Comparison of ENCODE assay signal across 28 cellular contexts in the genomic region with DNA sequence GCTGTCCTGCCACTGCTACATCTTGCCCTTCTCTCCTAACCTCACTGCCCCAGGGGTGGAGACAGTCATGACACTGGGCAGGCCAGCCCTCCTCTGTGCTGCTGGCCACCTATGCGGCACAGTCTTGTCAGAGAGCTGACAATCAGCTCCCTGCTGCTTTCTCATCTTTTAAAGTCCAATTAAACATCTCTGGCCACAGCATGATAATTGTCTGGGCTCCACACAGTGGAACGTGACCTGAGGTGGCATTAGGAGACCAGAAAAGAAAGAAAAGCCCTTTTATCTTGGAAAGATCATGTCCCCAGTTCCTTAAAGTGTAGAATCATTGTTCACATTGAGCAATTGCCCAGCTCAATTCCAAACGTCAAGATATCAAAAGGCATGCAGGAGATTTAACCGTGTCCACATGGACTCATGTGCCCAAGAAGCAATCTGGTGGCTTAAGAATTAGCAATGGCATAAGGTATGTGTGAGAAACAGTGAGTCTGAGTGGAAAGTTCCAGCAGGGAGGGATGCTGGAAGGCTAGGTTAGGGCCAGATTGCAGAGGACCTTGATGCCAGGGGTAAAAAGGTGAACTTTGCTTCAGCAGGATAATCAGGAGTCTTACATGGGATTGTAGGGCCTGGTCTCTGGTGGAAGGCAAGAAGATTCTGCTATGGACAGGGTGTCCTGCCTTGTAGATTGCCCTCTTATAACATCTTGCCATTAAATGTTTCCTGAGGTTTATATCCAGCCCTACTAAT. TPM values are rescaled to one million over a fixed set of nuclear protein-coding genes. Genes with fewer than 3 reads are reported as not detected.
A peak's percentile ranks its signal among the peaks of the same experiment; 100 is the strongest.
DNase-seq lines count a peak whose midpoint lies in the region; FAIRE-seq and TF ChIP-seq lines count a peak whose summit lies in the region.
"Had no signal": no experiment of that assay in that cellular context is flagged by ENCODE, and none has a peak within 500 bp of the region (broad histone marks: within the 10 kb centered on the region; RNA-seq: fewer than 3 reads in every experiment).

No MANE protein-coding gene starts in this region.

- peak overlapping the region; percentile 81 to 89 for H3K27ac ChIP-seq in kidney (ENCODE audit: low read depth in 2 of 2, low read length in 2 of 2)
- H3K27ac ChIP-seq: 22Rv1, adrenal gland, breast epithelium, epithelial cell of prostate, heart left ventricle had no signal

- intact Hi-C loops in kidney (cut with DNase I): no loop called here

- H3K4me3 ChIP-seq in kidney (ENCODE audit: low read length in 2 of 2): no peak overlapping the region
- H3K4me3 ChIP-seq: adrenal gland, breast epithelium, heart left ventricle had no signal

- H3K27ac Mint-ChIP-seq in nephron: peak overlapping the region; percentile 72 to 89 (median 76)
- H3K27ac Mint-ChIP-seq: activated T-cell treated with anti-CD3 and anti-CD28 coated beads, Interleukin-2, amount 50 U/mL, for 72 hours; naive thymus-derived CD4-positive, alpha-beta T cell had no signal

- H3K36me3 Mint-ChIP-seq in nephron (ENCODE audit: low read depth): no peaks in the 10 kb centered on the region

- peaks cover 11% of the 10 kb centered on the region for H3K27me3 Mint-ChIP-seq in nephron (ENCODE audit: low read depth)

- no peak overlapping the region for H3K4me3 Mint-ChIP-seq in nephron
- H3K4me3 Mint-ChIP-seq: activated T-cell treated with anti-CD3 and anti-CD28 coated beads, Interleukin-2, amount 50 U/mL, for 72 hours; naive thymus-derived CD4-positive, alpha-beta T cell had no signal

- H3K9me3 Mint-ChIP-seq in nephron: no peaks in the 10 kb centered on the region
- H3K9me3 Mint-ChIP-seq: activated T-cell treated with anti-CD3 and anti-CD28 coated beads, Interleukin-2, amount 50 U/mL, for 72 hours had no signal

- no peak overlapping the region for H3K9ac ChIP-seq in kidney (ENCODE audit: low read length in 2 of 2)

- DNase-seq in NCI-H146 (lab: John Stamatoyannopoulos, UW) (peak; percentile 8), NCI-H146 treated with DMSO at 0.1 percent for 48 hours (lab: John Stamatoyannopoulos, UW; ENCODE audit: unreplicated experiment) (no peak), kidney (no peak), SW 1271 (lab: John Stamatoyannopoulos, UW) (no peak), HPDE6-E6E7 (ENCODE audit: extremely low spot score) (no peak), frontal cortex (ENCODE audit: low spot score in 2 of 2) (no peak), HUDEP-2 (lab: John Stamatoyannopoulos, UW; ENCODE audit: unreplicated experiment in 76 of 76) (no peak)
- DNase-seq: activated CD4-positive, alpha-beta T cell treated with anti-CD3 and anti-CD28 coated beads, Interleukin-2, amount 50 U/mL, for 4 hours; activated naive CD4-positive, alpha-beta T cell treated with Interleukin-2 at 50 U/mL for 16 hours; activated T-cell treated with anti-CD3 and anti-CD28 coated beads, Interleukin-2, amount 50 U/mL, for 72 hours; adrenal gland; EL; heart left ventricle; IMR-90; mesenchymal stem cell; naive thymus-derived CD4-positive, alpha-beta T cell; NCI-H1048; NCI-H187; NK-92 treated with Interleukin-12 subunit alpha and Interleukin-12 subunit beta, amount 100 ng/mL, for 24 hours; PC-3; SHP77; stimulated activated CD4-positive, alpha-beta T cell treated with anti-CD3 and anti-CD28 coated beads, Interleukin-2, amount 100 ng/mL, for 48 hours; T1000 had no signal

- H3K4me1 ChIP-seq in kidney (ENCODE audit: control insufficient read depth in 1 of 2, insufficient read depth in 1 of 2, low read depth in 1 of 2, low read length in 2 of 2): peaks cover 10 to 15% of the 10 kb centered on the region in 2 donors
- H3K4me1 ChIP-seq: breast epithelium, heart left ventricle had no signal

- FAIRE-seq in kidney (lab: Jason Lieb, UNC) (no peak), frontal cortex (lab: Jason Lieb, UNC) (no peak)
- FAIRE-seq: GM12891 had no signal

- H3K36me3 ChIP-seq in kidney (ENCODE audit: control insufficient read depth in 1 of 2, insufficient read depth in 2 of 2, low read length in 2 of 2): no peaks in the 10 kb centered on the region
- H3K36me3 ChIP-seq: adrenal gland, breast epithelium, heart left ventricle had no signal

- H3K9me3 ChIP-seq in kidney (ENCODE audit: control insufficient read depth in 1 of 2, low read length in 2 of 2): no peaks in the 10 kb centered on the region
- H3K9me3 ChIP-seq: adrenal gland, breast epithelium, heart left ventricle had no signal

- no peak for TF ChIP-seq CTCF in kidney (IDR thresholded peaks at IDR 0.05; ENCODE audit: borderline replicate concordance, extremely low read depth, insufficient read depth)
- TF ChIP-seq CTCF in nephron (IDR thresholded peaks at IDR 0.05; ENCODE audit: unreplicated experiment in 3 of 3): no peak

- peaks cover 12% of the 10 kb centered on the region for H3K4me1 Mint-ChIP-seq in nephron
- H3K4me1 Mint-ChIP-seq: naive thymus-derived CD4-positive, alpha-beta T cell had no signal

RNA-seq across cellular contexts. Expression of a gene that starts 15.3 kb away (rescaled TPM):
- total RNA-seq in kidney (35.7 TPM), frontal cortex (21.6 TPM)
- 3.7 TPM for polyA plus RNA-seq in kidney (ENCODE audit: insufficient read depth, low read depth, low replicate concordance)
- total RNA-seq: IMR-90, PC-3 had no signal
- polyA plus RNA-seq: naive thymus-derived CD4-positive, alpha-beta T cell had no signal
